In the genomic region with DNA sequence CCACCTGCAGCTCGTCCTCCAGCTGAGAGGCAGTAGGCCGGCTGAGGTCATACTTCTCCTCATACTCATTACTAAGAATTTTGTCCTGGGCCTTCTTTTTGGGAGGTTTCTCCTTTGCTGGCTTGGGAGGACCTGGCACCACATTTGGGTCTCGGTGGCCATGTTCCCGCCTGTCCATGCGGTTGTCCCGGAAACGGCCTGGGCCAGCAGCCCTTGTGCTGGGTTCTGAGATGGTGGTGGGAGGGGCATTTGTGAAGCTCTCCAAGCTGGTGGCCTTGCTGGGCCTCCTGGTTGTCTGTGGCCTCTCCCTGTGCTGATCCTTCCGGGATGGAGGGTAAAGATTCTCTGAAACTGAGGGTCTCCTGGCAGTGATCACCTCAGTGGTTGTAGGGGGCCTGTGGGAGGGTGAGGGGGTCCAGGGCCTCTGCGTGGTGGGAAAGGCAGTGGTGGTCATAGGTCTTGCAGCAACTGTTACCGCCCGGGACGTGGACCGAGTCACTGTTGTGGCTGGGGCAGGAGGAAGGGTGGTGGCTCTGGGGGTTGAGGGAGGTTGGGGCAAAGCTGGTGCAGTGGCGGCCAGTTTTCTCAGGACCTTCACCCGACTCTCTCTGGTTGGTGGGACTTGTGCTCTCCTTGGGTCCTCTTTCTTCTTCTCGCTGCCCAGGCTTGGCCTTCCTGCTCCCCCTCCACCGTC, we compare ENCODE assay signal across 14 cellular contexts.
DNase-seq lines count a peak whose midpoint lies in the region; ATAC-seq and TF ChIP-seq lines count a peak whose summit lies in the region.
"Had no signal": no experiment of that assay in that cellular context is flagged by ENCODE, and none has a peak within 500 bp of the region (broad histone marks: within the 10 kb centered on the region; RNA-seq: fewer than 3 reads in every experiment).

No MANE protein-coding gene starts in this region.

- H3K4me3 ChIP-seq in AG10803 (ENCODE audit: low read length), result peak overlapping the region; percentile 88
- H3K4me3 ChIP-seq in choroid plexus epithelial cell (ENCODE audit: low read depth, low read length), result peak overlapping the region; percentile 55
- H3K4me3 ChIP-seq in skin epidermis, result peak overlapping the region; percentile 11 to 45 (median 29)
- H3K4me3 ChIP-seq: BLaER1 had no signal

- H3K27ac ChIP-seq in skin epidermis, result peak overlapping the region in 16 of 21 experiments; percentile 2 to 87 (median 72)
- H3K27ac ChIP-seq: BLaER1, KMS-11 had no signal

- TF ChIP-seq CTCF in AG10803 (conservative IDR thresholded peaks at IDR 0.05; ENCODE audit: low read length) (no peak), choroid plexus epithelial cell (conservative IDR thresholded peaks at IDR 0.05; ENCODE audit: low read depth, low read length) (no peak)

- ATAC-seq in GM19397 (IDR thresholded peaks at IDR 0.05; ENCODE audit: unreplicated experiment) (no peak), HG02884 (IDR thresholded peaks at IDR 0.05; ENCODE audit: unreplicated experiment) (no peak)

- DNase-seq in AG10803 (ENCODE audit: low read depth) (peak; percentile 72), choroid plexus epithelial cell (ENCODE audit: low read depth) (no peak), medulla oblongata (ENCODE audit: extremely low spot score) (peak; percentile 58), NCI-H1436 treated with DMSO at 0.1 percent for 48 hours (lab: John Stamatoyannopoulos, UW) (no peak), NCI-H2227 (lab: John Stamatoyannopoulos, UW; ENCODE audit: unreplicated experiment) (no peak)
- DNase-seq: activated CD4-positive, alpha-beta T cell treated with anti-CD3 and anti-CD28 coated beads, Interleukin-2, amount 10 ng/mL, durations not matched to agents 7 days and 5 days; activated naive CD4-positive, alpha-beta T cell treated with anti-CD3 and anti-CD28 coated beads for 36 hours; NCI-H1930; retina had no signal

Comparison
In these comparisons a context has a peak if more than half of its experiments do, and no peak if none do; other contexts are left out.
1. DNase-seq: peak in AG10803 (single experiment) and medulla oblongata (single experiment); none in choroid plexus epithelial cell (single experiment), NCI-H1436 treated with DMSO at 0.1 percent for 48 hours (single experiment) and NCI-H2227 (single experiment).
2. H3K4me3 ChIP-seq: peak in every context shown above with its lines; median percentile 88 in AG10803; 55 in choroid plexus epithelial cell; 29 in skin epidermis.